Comparison of ENCODE assay signal across 8 cellular contexts in the genomic region with DNA sequence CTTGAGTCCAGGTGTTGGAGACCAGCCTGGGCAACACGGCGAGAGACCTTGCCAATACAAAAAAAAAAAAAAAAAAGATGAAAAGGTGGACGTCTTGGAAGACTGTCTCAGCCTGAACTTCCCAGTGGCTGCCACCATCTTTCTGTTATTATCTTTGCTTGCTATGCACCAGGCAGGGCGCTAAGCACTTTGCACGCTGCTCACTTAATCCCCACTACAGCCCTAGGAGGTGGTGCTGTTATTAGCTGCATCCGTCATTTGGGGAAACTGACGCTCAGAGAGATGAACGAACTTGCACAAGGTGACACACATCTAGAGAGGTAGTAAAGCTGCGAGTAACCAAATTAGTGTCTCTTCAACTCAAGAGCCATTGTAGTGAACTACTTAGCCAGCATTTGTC. TPM values are rescaled to one million over a fixed set of nuclear protein-coding genes. Genes with fewer than 3 reads are reported as not detected.
DNase-seq lines count a peak whose midpoint lies in the region; ATAC-seq and TF ChIP-seq lines count a peak whose summit lies in the region.

No MANE protein-coding gene starts in this region.

- no peak for TF ChIP-seq CTCF in thyroid gland (IDR thresholded peaks at IDR 0.05)

- TF ChIP-seq POLR2A in thyroid gland (IDR thresholded peaks at IDR 0.05), result no peak

- POLR2A ChIA-PET in activated CD8-positive, alpha-beta T cell treated with anti-CD3 and anti-CD28 coated beads, Interleukin-2, amount 10 ng/mL, durations not matched to agents 7 days and 5 days (lab: Charles Lee), result interaction anchor here (1.8 kb wide), 1 partner anchor 12 kb away, joined by 7 read pairs; no protein-coding TSS in a partner anchor

- H3K4me3 Mint-ChIP-seq in activated CD8-positive, alpha-beta memory T cell treated with anti-CD3 and anti-CD28 coated beads, Interleukin-2, amount 10 ng/mL, durations not matched to agents 7 days and 5 days, result peak overlapping the region; percentile 61
- peak overlapping the region; percentile 93 for H3K4me3 Mint-ChIP-seq in activated CD8-positive, alpha-beta T cell treated with anti-CD3 and anti-CD28 coated beads, Interleukin-2, amount 10 ng/mL, durations not matched to agents 7 days and 5 days
- H3K4me3 Mint-ChIP-seq in stimulated activated naive B cell treated with anti-CD40 and anti-IgM and Interleukin-4, amounts not matched to agents 10 μg/mL and 1 μg/mL and 100 μg/mL, for 72 hours, result peak overlapping the region; percentile 39 to 94

- no peaks in the 10 kb centered on the region for H3K9me3 Mint-ChIP-seq in activated CD8-positive, alpha-beta memory T cell treated with anti-CD3 and anti-CD28 coated beads, Interleukin-2, amount 10 ng/mL, durations not matched to agents 7 days and 5 days (ENCODE audit: low read depth)
- no peaks in the 10 kb centered on the region for H3K9me3 Mint-ChIP-seq in activated CD8-positive, alpha-beta T cell treated with anti-CD3 and anti-CD28 coated beads, Interleukin-2, amount 10 ng/mL, durations not matched to agents 7 days and 5 days (ENCODE audit: insufficient read depth)
- H3K9me3 Mint-ChIP-seq in stimulated activated naive B cell treated with anti-CD40 and anti-IgM and Interleukin-4, amounts not matched to agents 10 μg/mL and 1 μg/mL and 100 μg/mL, for 72 hours, result no peaks in the 10 kb centered on the region

- 82 to 89% methylated on average over 9 of the region's 9 CpGs for WGBS in thyroid gland, 2 donors

- no peak for DNase-seq in activated CD8-positive, alpha-beta memory T cell treated with anti-CD3 and anti-CD28 coated beads, Interleukin-2, amount 10 ng/mL, durations not matched to agents 7 days and 5 days
- no peak for DNase-seq in activated CD8-positive, alpha-beta memory T cell treated with anti-CD3 and anti-CD28 coated beads, Interleukin-2, amount 50 U/mL, for 4 hours
- DNase-seq in activated CD8-positive, alpha-beta T cell treated with anti-CD3 and anti-CD28 coated beads, Interleukin-2, amount 10 ng/mL, durations not matched to agents 7 days and 5 days, result no peak
- no peak for DNase-seq in stimulated activated naive B cell treated with anti-CD40 and anti-IgM and Interleukin-4, amounts not matched to agents 10 μg/mL and 1 μg/mL and 100 μg/mL, for 72 hours
- DNase-seq in thyroid gland, result no peak

- peaks cover 36% of the 10 kb centered on the region for H3K4me1 Mint-ChIP-seq in activated CD8-positive, alpha-beta memory T cell treated with anti-CD3 and anti-CD28 coated beads, Interleukin-2, amount 10 ng/mL, durations not matched to agents 7 days and 5 days
- H3K4me1 Mint-ChIP-seq in activated CD8-positive, alpha-beta T cell treated with anti-CD3 and anti-CD28 coated beads, Interleukin-2, amount 10 ng/mL, durations not matched to agents 7 days and 5 days (ENCODE audit: low read depth), result peaks cover 34% of the 10 kb centered on the region
- peaks cover 21 to 51% of the 10 kb centered on the region in 2 donors for H3K4me1 Mint-ChIP-seq in stimulated activated naive B cell treated with anti-CD40 and anti-IgM and Interleukin-4, amounts not matched to agents 10 μg/mL and 1 μg/mL and 100 μg/mL, for 72 hours

- H3K27me3 Mint-ChIP-seq in activated CD8-positive, alpha-beta memory T cell treated with anti-CD3 and anti-CD28 coated beads, Interleukin-2, amount 10 ng/mL, durations not matched to agents 7 days and 5 days, result no peaks in the 10 kb centered on the region
- H3K27me3 Mint-ChIP-seq in activated CD8-positive, alpha-beta T cell treated with anti-CD3 and anti-CD28 coated beads, Interleukin-2, amount 10 ng/mL, durations not matched to agents 7 days and 5 days (ENCODE audit: low read depth), result no peaks in the 10 kb centered on the region
- peaks cover 7 to 10% of the 10 kb centered on the region in 2 donors for H3K27me3 Mint-ChIP-seq in stimulated activated naive B cell treated with anti-CD40 and anti-IgM and Interleukin-4, amounts not matched to agents 10 μg/mL and 1 μg/mL and 100 μg/mL, for 72 hours

- no peak overlapping the region for H3K9ac ChIP-seq in iPS-20b (ENCODE audit: low read depth, low read length)

- H3K4me1 ChIP-seq in iPS-20b (ENCODE audit: insufficient read depth, low read length), result no peaks in the 10 kb centered on the region
- peaks cover 8 to 9% of the 10 kb centered on the region in 2 donors for H3K4me1 ChIP-seq in thyroid gland

- peak overlapping the region; percentile 26 for H3K27ac Mint-ChIP-seq in activated CD8-positive, alpha-beta memory T cell treated with anti-CD3 and anti-CD28 coated beads, Interleukin-2, amount 10 ng/mL, durations not matched to agents 7 days and 5 days
- H3K27ac Mint-ChIP-seq in activated CD8-positive, alpha-beta T cell treated with anti-CD3 and anti-CD28 coated beads, Interleukin-2, amount 10 ng/mL, durations not matched to agents 7 days and 5 days, result no peak overlapping the region
- no peak overlapping the region for H3K27ac Mint-ChIP-seq in stimulated activated naive B cell treated with anti-CD40 and anti-IgM and Interleukin-4, amounts not matched to agents 10 μg/mL and 1 μg/mL and 100 μg/mL, for 72 hours

- H3K4me3 ChIP-seq in iPS-20b (ENCODE audit: low read length), result peak overlapping the region; percentile 86
- no peak overlapping the region for H3K4me3 ChIP-seq in thyroid gland (replicated peaks in 1 of 3)

- no peak for ATAC-seq in activated CD8-positive, alpha-beta memory T cell treated with anti-CD3 and anti-CD28 coated beads, Interleukin-2, amount 10 ng/mL, durations not matched to agents 7 days and 5 days
- ATAC-seq in activated CD8-positive, alpha-beta T cell treated with anti-CD3 and anti-CD28 coated beads, Interleukin-2, amount 10 ng/mL, durations not matched to agents 7 days and 5 days, result no peak
- ATAC-seq in stimulated activated naive B cell treated with anti-CD40 and anti-IgM and Interleukin-4, amounts not matched to agents 10 μg/mL and 1 μg/mL and 100 μg/mL, for 72 hours (replicated peaks), result no peak
- ATAC-seq in HG03108 (IDR thresholded peaks at IDR 0.05; ENCODE audit: unreplicated experiment) (no peak), GM18867 (IDR thresholded peaks at IDR 0.05; ENCODE audit: unreplicated experiment) (no peak)

- no peaks in the 10 kb centered on the region for H3K27me3 ChIP-seq in iPS-20b (ENCODE audit: insufficient read depth, low read length)
- H3K27me3 ChIP-seq in thyroid gland, result no peaks in the 10 kb centered on the region

- intact Hi-C loops in thyroid gland (cut with DNase I), result no loop called here

- H3K36me3 Mint-ChIP-seq in activated CD8-positive, alpha-beta memory T cell treated with anti-CD3 and anti-CD28 coated beads, Interleukin-2, amount 10 ng/mL, durations not matched to agents 7 days and 5 days, result peaks cover 13% of the 10 kb centered on the region
- H3K36me3 Mint-ChIP-seq in activated CD8-positive, alpha-beta T cell treated with anti-CD3 and anti-CD28 coated beads, Interleukin-2, amount 10 ng/mL, durations not matched to agents 7 days and 5 days (ENCODE audit: low read depth), result peaks cover 6% of the 10 kb centered on the region
- H3K36me3 Mint-ChIP-seq in stimulated activated naive B cell treated with anti-CD40 and anti-IgM and Interleukin-4, amounts not matched to agents 10 μg/mL and 1 μg/mL and 100 μg/mL, for 72 hours, result peaks cover 15% of the 10 kb centered on the region in 2 donors

- CTCF ChIA-PET in activated CD8-positive, alpha-beta memory T cell treated with anti-CD3 and anti-CD28 coated beads, Interleukin-2, amount 10 ng/mL, durations not matched to agents 7 days and 5 days (lab: Charles Lee), result interaction anchor here (1.7 kb wide), 1 partner anchor 13 kb away, joined by 6 read pairs; no protein-coding TSS in a partner anchor
- CTCF ChIA-PET in activated CD8-positive, alpha-beta T cell treated with anti-CD3 and anti-CD28 coated beads, Interleukin-2, amount 10 ng/mL, durations not matched to agents 7 days and 5 days (lab: Charles Lee), result no interaction called here

- H3K9me3 ChIP-seq in iPS-20b (ENCODE audit: insufficient read depth, low read depth, low read length) (no peaks in the 10 kb centered on the region), thyroid gland (no peaks in the 10 kb centered on the region)

- H3K27ac ChIP-seq in iPS-20b (ENCODE audit: low read length), result no peak overlapping the region
- H3K27ac ChIP-seq in thyroid gland, result no peak overlapping the region

- no peaks in the 10 kb centered on the region for H3K36me3 ChIP-seq in iPS-20b (ENCODE audit: insufficient read depth, low read depth, low read length)
- no peaks in the 10 kb centered on the region for H3K36me3 ChIP-seq in thyroid gland

RNA-seq across cellular contexts. Expression of a gene that starts 0.7 kb away (rescaled TPM):
- 10 to 100 TPM; 20.5 to 21.5 TPM for total RNA-seq in activated CD8-positive, alpha-beta memory T cell treated with anti-CD3 and anti-CD28 coated beads, Interleukin-2, amount 10 ng/mL, durations not matched to agents 7 days and 5 days
- 10 to 100 TPM; 12.7 to 13.5 TPM for total RNA-seq in activated CD8-positive, alpha-beta T cell treated with anti-CD3 and anti-CD28 coated beads, Interleukin-2, amount 10 ng/mL, durations not matched to agents 7 days and 5 days
- 10 to 100 TPM in 3 of 4 donors, 1 to 10 TPM in 1; 8.5 to 17.8 (median 16.8) TPM for total RNA-seq in thyroid gland
